In the genomic region with DNA sequence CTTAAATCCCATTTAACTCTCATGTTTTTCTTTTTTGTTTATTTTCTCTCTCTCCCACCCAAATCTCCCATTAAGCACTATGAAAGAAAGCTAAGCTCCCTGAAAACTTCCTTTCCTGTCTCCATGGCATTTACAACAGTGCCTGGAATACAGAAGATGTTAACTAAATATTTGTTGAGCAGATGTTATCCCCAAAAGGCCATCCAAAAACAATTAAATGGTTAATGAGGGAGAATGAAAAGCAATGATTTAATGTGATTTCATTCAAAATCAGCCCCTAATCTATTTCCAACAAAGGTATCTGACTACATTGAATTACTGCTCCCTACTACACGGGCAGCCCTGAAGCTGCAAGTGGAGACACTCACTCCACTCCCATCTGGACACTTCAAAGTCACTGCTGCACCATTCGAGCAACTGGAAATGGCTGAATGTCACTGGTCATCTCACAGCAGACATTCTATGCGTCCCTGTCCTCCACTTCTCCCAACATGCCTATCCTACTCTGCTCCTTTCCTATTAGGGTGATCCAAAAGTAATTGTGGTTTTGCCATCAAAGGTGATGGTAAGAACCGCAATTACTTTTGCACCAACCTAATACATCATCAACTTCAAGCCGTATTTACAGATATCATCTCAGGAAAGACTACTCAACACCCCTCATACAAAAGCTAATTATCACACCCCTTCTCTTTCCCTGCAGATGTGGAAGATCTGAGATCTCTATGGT, we compare ENCODE assay signal across 1 cellular context.
A peak's percentile ranks its signal among the peaks of the same experiment; 100 is the strongest.
TF ChIP-seq lines count a peak whose summit lies in the region.

No MANE protein-coding gene starts in this region.

TF ChIP-seq in HEK293, 187 proteins besides CTCF, POLR2A, EP300 and RAD21 (continued from another document and continues in another):
- peak; percentile 56; the same call in 1 of the 2 replicates for TF ChIP-seq ZBTB17 (tag by site-specific recombination; IDR thresholded peaks at IDR 0.05)
- TF ChIP-seq, protein P1, sequence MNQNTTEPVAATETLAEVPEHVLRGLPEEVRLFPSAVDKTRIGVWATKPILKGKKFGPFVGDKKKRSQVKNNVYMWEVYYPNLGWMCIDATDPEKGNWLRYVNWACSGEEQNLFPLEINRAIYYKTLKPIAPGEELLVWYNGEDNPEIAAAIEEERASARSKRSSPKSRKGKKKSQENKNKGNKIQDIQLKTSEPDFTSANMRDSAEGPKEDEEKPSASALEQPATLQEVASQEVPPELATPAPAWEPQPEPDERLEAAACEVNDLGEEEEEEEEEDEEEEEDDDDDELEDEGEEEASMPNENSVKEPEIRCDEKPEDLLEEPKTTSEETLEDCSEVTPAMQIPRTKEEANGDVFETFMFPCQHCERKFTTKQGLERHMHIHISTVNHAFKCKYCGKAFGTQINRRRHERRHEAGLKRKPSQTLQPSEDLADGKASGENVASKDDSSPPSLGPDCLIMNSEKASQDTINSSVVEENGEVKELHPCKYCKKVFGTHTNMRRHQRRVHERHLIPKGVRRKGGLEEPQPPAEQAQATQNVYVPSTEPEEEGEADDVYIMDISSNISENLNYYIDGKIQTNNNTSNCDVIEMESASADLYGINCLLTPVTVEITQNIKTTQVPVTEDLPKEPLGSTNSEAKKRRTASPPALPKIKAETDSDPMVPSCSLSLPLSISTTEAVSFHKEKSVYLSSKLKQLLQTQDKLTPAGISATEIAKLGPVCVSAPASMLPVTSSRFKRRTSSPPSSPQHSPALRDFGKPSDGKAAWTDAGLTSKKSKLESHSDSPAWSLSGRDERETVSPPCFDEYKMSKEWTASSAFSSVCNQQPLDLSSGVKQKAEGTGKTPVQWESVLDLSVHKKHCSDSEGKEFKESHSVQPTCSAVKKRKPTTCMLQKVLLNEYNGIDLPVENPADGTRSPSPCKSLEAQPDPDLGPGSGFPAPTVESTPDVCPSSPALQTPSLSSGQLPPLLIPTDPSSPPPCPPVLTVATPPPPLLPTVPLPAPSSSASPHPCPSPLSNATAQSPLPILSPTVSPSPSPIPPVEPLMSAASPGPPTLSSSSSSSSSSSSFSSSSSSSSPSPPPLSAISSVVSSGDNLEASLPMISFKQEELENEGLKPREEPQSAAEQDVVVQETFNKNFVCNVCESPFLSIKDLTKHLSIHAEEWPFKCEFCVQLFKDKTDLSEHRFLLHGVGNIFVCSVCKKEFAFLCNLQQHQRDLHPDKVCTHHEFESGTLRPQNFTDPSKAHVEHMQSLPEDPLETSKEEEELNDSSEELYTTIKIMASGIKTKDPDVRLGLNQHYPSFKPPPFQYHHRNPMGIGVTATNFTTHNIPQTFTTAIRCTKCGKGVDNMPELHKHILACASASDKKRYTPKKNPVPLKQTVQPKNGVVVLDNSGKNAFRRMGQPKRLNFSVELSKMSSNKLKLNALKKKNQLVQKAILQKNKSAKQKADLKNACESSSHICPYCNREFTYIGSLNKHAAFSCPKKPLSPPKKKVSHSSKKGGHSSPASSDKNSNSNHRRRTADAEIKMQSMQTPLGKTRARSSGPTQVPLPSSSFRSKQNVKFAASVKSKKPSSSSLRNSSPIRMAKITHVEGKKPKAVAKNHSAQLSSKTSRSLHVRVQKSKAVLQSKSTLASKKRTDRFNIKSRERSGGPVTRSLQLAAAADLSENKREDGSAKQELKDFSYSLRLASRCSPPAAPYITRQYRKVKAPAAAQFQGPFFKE (tag by site-specific recombination; IDR thresholded peaks at IDR 0.05; ENCODE audit: borderline replicate concordance), result no peak
- TF ChIP-seq, protein P2, sequence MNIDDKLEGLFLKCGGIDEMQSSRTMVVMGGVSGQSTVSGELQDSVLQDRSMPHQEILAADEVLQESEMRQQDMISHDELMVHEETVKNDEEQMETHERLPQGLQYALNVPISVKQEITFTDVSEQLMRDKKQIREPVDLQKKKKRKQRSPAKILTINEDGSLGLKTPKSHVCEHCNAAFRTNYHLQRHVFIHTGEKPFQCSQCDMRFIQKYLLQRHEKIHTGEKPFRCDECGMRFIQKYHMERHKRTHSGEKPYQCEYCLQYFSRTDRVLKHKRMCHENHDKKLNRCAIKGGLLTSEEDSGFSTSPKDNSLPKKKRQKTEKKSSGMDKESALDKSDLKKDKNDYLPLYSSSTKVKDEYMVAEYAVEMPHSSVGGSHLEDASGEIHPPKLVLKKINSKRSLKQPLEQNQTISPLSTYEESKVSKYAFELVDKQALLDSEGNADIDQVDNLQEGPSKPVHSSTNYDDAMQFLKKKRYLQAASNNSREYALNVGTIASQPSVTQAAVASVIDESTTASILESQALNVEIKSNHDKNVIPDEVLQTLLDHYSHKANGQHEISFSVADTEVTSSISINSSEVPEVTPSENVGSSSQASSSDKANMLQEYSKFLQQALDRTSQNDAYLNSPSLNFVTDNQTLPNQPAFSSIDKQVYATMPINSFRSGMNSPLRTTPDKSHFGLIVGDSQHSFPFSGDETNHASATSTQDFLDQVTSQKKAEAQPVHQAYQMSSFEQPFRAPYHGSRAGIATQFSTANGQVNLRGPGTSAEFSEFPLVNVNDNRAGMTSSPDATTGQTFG (tag by site-specific recombination; IDR thresholded peaks at IDR 0.05; ENCODE audit: borderline replicate concordance), result no peak
- 0 out of 2 replicates have a peak, but pooled peaks have one; percentile 9 for TF ChIP-seq ZNF629 (tag by site-specific recombination; IDR thresholded peaks at IDR 0.05)
- 0 out of 2 replicates have a peak, but pooled peaks have one; percentile 45 for TF ChIP-seq IKZF3 (tag by site-specific recombination; IDR thresholded peaks at IDR 0.05)
- no peak for TF ChIP-seq ZNF341 (tag by site-specific recombination; IDR thresholded peaks at IDR 0.05; ENCODE audit: low read depth)
- TF ChIP-seq ZSCAN30 (tag by site-specific recombination; IDR thresholded peaks at IDR 0.05), result no peak
- no peak for TF ChIP-seq ZSCAN16 (tag by site-specific recombination; IDR thresholded peaks at IDR 0.05)
- TF ChIP-seq RBAK (tag by site-specific recombination; IDR thresholded peaks at IDR 0.05), result no peak
- TF ChIP-seq ZNF155 (tag by site-specific recombination; IDR thresholded peaks at IDR 0.05), result no peak
- no peak for TF ChIP-seq ZNF140 (tag by site-specific recombination; IDR thresholded peaks at IDR 0.05)
- no peak for TF ChIP-seq ZNF48 (tag by site-specific recombination; IDR thresholded peaks at IDR 0.05)
- TF ChIP-seq SP3 (tag by site-specific recombination; IDR thresholded peaks at IDR 0.05), result no peak
- TF ChIP-seq KLF10 (tag by site-specific recombination; IDR thresholded peaks at IDR 0.05), result no peak
- TF ChIP-seq SALL2 (tag by site-specific recombination; IDR thresholded peaks at IDR 0.05; ENCODE audit: borderline replicate concordance), result no peak
- TF ChIP-seq, protein P3, sequence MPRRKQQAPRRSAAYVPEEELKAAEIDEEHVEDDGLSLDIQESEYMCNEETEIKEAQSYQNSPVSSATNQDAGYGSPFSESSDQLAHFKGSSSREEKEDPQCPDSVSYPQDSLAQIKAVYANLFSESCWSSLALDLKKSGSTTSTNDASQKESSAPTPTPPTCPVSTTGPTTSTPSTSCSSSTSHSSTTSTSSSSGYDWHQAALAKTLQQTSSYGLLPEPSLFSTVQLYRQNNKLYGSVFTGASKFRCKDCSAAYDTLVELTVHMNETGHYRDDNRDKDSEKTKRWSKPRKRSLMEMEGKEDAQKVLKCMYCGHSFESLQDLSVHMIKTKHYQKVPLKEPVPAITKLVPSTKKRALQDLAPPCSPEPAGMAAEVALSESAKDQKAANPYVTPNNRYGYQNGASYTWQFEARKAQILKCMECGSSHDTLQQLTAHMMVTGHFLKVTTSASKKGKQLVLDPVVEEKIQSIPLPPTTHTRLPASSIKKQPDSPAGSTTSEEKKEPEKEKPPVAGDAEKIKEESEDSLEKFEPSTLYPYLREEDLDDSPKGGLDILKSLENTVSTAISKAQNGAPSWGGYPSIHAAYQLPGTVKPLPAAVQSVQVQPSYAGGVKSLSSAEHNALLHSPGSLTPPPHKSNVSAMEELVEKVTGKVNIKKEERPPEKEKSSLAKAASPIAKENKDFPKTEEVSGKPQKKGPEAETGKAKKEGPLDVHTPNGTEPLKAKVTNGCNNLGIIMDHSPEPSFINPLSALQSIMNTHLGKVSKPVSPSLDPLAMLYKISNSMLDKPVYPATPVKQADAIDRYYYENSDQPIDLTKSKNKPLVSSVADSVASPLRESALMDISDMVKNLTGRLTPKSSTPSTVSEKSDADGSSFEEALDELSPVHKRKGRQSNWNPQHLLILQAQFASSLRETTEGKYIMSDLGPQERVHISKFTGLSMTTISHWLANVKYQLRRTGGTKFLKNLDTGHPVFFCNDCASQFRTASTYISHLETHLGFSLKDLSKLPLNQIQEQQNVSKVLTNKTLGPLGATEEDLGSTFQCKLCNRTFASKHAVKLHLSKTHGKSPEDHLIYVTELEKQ (tag by site-specific recombination; IDR thresholded peaks at IDR 0.05; ENCODE audit: borderline replicate concordance), result 0 out of 2 replicates have a peak, but pooled peaks have one; percentile 10
- TF ChIP-seq ZNF350 (tag by site-specific recombination; IDR thresholded peaks at IDR 0.05), result no peak
- no peak for TF ChIP-seq ZNF248 (tag by site-specific recombination; IDR thresholded peaks at IDR 0.05)
- no peak for TF ChIP-seq ZNF768 (tag by site-specific recombination; IDR thresholded peaks at IDR 0.05)
- no peak for TF ChIP-seq ZNF324 (tag by site-specific recombination; IDR thresholded peaks at IDR 0.05)
- TF ChIP-seq ZNF16 (tag by site-specific recombination; IDR thresholded peaks at IDR 0.05; ENCODE audit: low read depth), result no peak
- no peak for TF ChIP-seq TRIM28 (IDR thresholded peaks at IDR 0.05; ENCODE audit: borderline replicate concordance, low read length)
- no peak for TF ChIP-seq ZNF138 (tag by site-specific recombination; IDR thresholded peaks at IDR 0.05; ENCODE audit: borderline replicate concordance)
- TF ChIP-seq ZNF624 (tag by site-specific recombination; IDR thresholded peaks at IDR 0.05), result no peak
- TF ChIP-seq ZNF514 (tag by site-specific recombination; IDR thresholded peaks at IDR 0.05), result no peak
- no peak for TF ChIP-seq ZIC2 (tag by site-specific recombination; IDR thresholded peaks at IDR 0.05)
- TF ChIP-seq KLF8 (tag by site-specific recombination; IDR thresholded peaks at IDR 0.05), result no peak
- TF ChIP-seq, protein P4, sequence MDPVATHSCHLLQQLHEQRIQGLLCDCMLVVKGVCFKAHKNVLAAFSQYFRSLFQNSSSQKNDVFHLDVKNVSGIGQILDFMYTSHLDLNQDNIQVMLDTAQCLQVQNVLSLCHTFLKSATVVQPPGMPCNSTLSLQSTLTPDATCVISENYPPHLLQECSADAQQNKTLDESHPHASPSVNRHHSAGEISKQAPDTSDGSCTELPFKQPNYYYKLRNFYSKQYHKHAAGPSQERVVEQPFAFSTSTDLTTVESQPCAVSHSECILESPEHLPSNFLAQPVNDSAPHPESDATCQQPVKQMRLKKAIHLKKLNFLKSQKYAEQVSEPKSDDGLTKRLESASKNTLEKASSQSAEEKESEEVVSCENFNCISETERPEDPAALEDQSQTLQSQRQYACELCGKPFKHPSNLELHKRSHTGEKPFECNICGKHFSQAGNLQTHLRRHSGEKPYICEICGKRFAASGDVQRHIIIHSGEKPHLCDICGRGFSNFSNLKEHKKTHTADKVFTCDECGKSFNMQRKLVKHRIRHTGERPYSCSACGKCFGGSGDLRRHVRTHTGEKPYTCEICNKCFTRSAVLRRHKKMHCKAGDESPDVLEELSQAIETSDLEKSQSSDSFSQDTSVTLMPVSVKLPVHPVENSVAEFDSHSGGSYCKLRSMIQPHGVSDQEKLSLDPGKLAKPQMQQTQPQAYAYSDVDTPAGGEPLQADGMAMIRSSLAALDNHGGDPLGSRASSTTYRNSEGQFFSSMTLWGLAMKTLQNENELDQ (tag by site-specific recombination; IDR thresholded peaks at IDR 0.05; ENCODE audit: low read depth), result no peak
- no peak for TF ChIP-seq ZNF777 (tag by site-specific recombination; IDR thresholded peaks at IDR 0.05; ENCODE audit: borderline replicate concordance)
- no peak for TF ChIP-seq ZNF623 (tag by site-specific recombination; IDR thresholded peaks at IDR 0.05)
- no peak for TF ChIP-seq ZNF658 (tag by site-specific recombination; IDR thresholded peaks at IDR 0.05)
- TF ChIP-seq, protein P5, sequence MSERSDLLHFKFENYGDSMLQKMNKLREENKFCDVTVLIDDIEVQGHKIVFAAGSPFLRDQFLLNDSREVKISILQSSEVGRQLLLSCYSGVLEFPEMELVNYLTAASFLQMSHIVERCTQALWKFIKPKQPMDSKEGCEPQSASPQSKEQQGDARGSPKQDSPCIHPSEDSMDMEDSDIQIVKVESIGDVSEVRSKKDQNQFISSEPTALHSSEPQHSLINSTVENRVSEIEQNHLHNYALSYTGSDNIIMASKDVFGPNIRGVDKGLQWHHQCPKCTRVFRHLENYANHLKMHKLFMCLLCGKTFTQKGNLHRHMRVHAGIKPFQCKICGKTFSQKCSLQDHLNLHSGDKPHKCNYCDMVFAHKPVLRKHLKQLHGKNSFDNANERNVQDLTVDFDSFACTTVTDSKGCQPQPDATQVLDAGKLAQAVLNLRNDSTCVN (tag by site-specific recombination; optimal IDR thresholded peaks at IDR 0.05), result no peak
- no peak for TF ChIP-seq HOXD13 (CRISPR knock-in tag; IDR thresholded peaks at IDR 0.05; ENCODE audit: borderline replicate concordance)
- TF ChIP-seq OSR2 (tag by site-specific recombination; IDR thresholded peaks at IDR 0.05), result 0 out of 2 replicates have a peak, but pooled peaks have one; percentile 15
- 0 out of 2 replicates have a peak, but pooled peaks have one; percentile 23 for TF ChIP-seq ZNF843 (tag by site-specific recombination; IDR thresholded peaks at IDR 0.05)
- no peak for TF ChIP-seq ZNF792 (tag by site-specific recombination; IDR thresholded peaks at IDR 0.05)
- TF ChIP-seq ZNF146 (tag by site-specific recombination; IDR thresholded peaks at IDR 0.05), result no peak
- TF ChIP-seq ZNF530 (tag by site-specific recombination; IDR thresholded peaks at IDR 0.05; ENCODE audit: low read depth), result no peak
- TF ChIP-seq ZNF621 (tag by site-specific recombination; IDR thresholded peaks at IDR 0.05), result no peak
- TF ChIP-seq ZNF112 (tag by site-specific recombination; IDR thresholded peaks at IDR 0.05), result no peak
- TF ChIP-seq ZNF701 (tag by site-specific recombination; IDR thresholded peaks at IDR 0.05), result no peak
- no peak for TF ChIP-seq ZBTB21 (tag by site-specific recombination; IDR thresholded peaks at IDR 0.05)
- TF ChIP-seq ZNF239 (tag by site-specific recombination; IDR thresholded peaks at IDR 0.05), result no peak
- no peak for TF ChIP-seq ZNF274 (IDR thresholded peaks at IDR 0.05; ENCODE audit: low read length)
- TF ChIP-seq ZNF274 (tag by site-specific recombination; IDR thresholded peaks at IDR 0.05; ENCODE audit: borderline replicate concordance), result no peak
- TF ChIP-seq, protein P6, sequence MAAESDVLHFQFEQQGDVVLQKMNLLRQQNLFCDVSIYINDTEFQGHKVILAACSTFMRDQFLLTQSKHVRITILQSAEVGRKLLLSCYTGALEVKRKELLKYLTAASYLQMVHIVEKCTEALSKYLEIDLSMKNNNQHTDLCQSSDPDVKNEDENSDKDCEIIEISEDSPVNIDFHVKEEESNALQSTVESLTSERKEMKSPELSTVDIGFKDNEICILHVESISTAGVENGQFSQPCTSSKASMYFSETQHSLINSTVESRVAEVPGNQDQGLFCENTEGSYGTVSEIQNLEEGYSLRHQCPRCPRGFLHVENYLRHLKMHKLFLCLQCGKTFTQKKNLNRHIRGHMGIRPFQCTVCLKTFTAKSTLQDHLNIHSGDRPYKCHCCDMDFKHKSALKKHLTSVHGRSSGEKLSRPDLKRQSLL (tag by site-specific recombination; IDR thresholded peaks at IDR 0.05), result no peak
- no peak for TF ChIP-seq MZF1 (tag by site-specific recombination; IDR thresholded peaks at IDR 0.05; ENCODE audit: borderline replicate concordance)
- no peak for TF ChIP-seq ZNF133 (tag by site-specific recombination; IDR thresholded peaks at IDR 0.05)
- TF ChIP-seq ZNF292 (tag by site-specific recombination; IDR thresholded peaks at IDR 0.05; ENCODE audit: borderline replicate concordance, low read depth), result no peak
